10 cellular contexts compared by ENCODE assay signal in genomic region chr6:42448906-42449659, GRCh38. TPM values are rescaled to one million over a fixed set of nuclear protein-coding genes. Genes with fewer than 3 reads are reported as not detected.
DNase-seq lines count a peak whose midpoint lies in the region; ATAC-seq and TF ChIP-seq lines count a peak whose summit lies in the region.
"Had no signal": no experiment of that assay in that cellular context is flagged by ENCODE, and none has a peak within 500 bp of the region (broad histone marks: within the 10 kb centered on the region; RNA-seq: fewer than 3 reads in every experiment).

No MANE protein-coding gene starts in this region.

- H4K20me1 ChIP-seq in OCI-LY3 (ENCODE audit: insufficient read depth, low read length) = 0 out of 2 replicates have a peak, but pooled peaks cover 13% of the 10 kb centered on the region

- no peak for TF ChIP-seq CTCF in GM12865 (IDR thresholded peaks at IDR 0.05; ENCODE audit: insufficient read depth, low read depth, low read length, missing control alignments)
- TF ChIP-seq CTCF in OCI-LY3 (IDR thresholded peaks at IDR 0.05; ENCODE audit: low read depth, low read length) = no peak
- no peak for TF ChIP-seq CTCF in endodermal cell (conservative IDR thresholded peaks at IDR 0.05)
- TF ChIP-seq CTCF in parathyroid adenoma (IDR thresholded peaks at IDR 0.05) = no peak

- in situ Hi-C loops in G401 (cut with HindIII; ENCODE audit: low sequenced_read_pairs) = no loop called here

- H3K9ac ChIP-seq in OCI-LY3 (ENCODE audit: low read length) = no peak overlapping the region
- H3K9ac ChIP-seq in endodermal cell (ENCODE audit: extremely low read depth, low read length, poor library complexity, severe bottlenecking) = no peak overlapping the region
- H3K9ac ChIP-seq in parathyroid adenoma = no peak overlapping the region

- H3K9me3 Mint-ChIP-seq in endodermal cell = no peaks in the 10 kb centered on the region

- intact Hi-C loops in Right ventricle myocardium superior (cut with DNase I) = no loop called here

- H3K4me2 ChIP-seq in OCI-LY3 (ENCODE audit: low read length) (peak overlapping the region; percentile 92), parathyroid adenoma (ENCODE audit: low read length) (no peak overlapping the region)

- H2AFZ ChIP-seq in OCI-LY3 (ENCODE audit: low read depth, low read length) (no peak overlapping the region), parathyroid adenoma (peak overlapping the region; percentile 79)

- H3K4me1 Mint-ChIP-seq in endodermal cell = peaks cover 21% of the 10 kb centered on the region

- H3K4me3 ChIP-seq in GM12865 (ENCODE audit: low read depth, low read length) (peak overlapping the region; percentile 94), OCI-LY3 (ENCODE audit: low read length) (no peak overlapping the region), endodermal cell (ENCODE audit: low read length) (no peak overlapping the region), parathyroid adenoma (ENCODE audit: low read depth, low read length) (no peak overlapping the region)

- H3K36me3 ChIP-seq in OCI-LY3 (replicated peaks; ENCODE audit: low read depth, low read length) (peaks cover 31% of the 10 kb centered on the region), endodermal cell (ENCODE audit: control insufficient read depth, insufficient read depth, low read length) (no peaks in the 10 kb centered on the region), parathyroid adenoma (ENCODE audit: control insufficient read depth, insufficient read depth, low read length) (no peaks in the 10 kb centered on the region)

- H3K4me1 ChIP-seq in OCI-LY3 (ENCODE audit: low read length) = peaks cover 29% of the 10 kb centered on the region
- H3K4me1 ChIP-seq in endodermal cell (ENCODE audit: control insufficient read depth, insufficient read depth, low read length) = peaks cover 7% of the 10 kb centered on the region
- H3K4me1 ChIP-seq in parathyroid adenoma = peaks cover 17% of the 10 kb centered on the region

- ATAC-seq in HG03469 (IDR thresholded peaks at IDR 0.05; ENCODE audit: unreplicated experiment) (no peak), Right ventricle myocardium superior (ENCODE audit: poor library complexity) (no peak)

- no peaks in the 10 kb centered on the region for H3K27me3 ChIP-seq in OCI-LY3 (ENCODE audit: low read depth, low read length)
- H3K27me3 ChIP-seq in endodermal cell (ENCODE audit: control insufficient read depth, insufficient read depth, low read length, poor library complexity, severe bottlenecking) = peaks cover 8% of the 10 kb centered on the region
- H3K27me3 ChIP-seq in parathyroid adenoma (ENCODE audit: control insufficient read depth, insufficient read depth, low read length) = no peaks in the 10 kb centered on the region

- H3K27ac Mint-ChIP-seq in endodermal cell = no peak overlapping the region

- H3K9me3 ChIP-seq in OCI-LY3 (ENCODE audit: insufficient read depth, low read length) (no peaks in the 10 kb centered on the region), endodermal cell (ENCODE audit: control insufficient read depth, low read length) (no peaks in the 10 kb centered on the region), parathyroid adenoma (ENCODE audit: control insufficient read depth, low read length) (no peaks in the 10 kb centered on the region)

- H3K27ac ChIP-seq in OCI-LY3 (ENCODE audit: low read length) (no peak overlapping the region), endodermal cell (ENCODE audit: low read depth, low read length) (no peak overlapping the region), parathyroid adenoma (no peak overlapping the region)

- H3K79me2 ChIP-seq in OCI-LY3 (ENCODE audit: low read length) (peaks cover 76% of the 10 kb centered on the region), parathyroid adenoma (peaks cover 15% of the 10 kb centered on the region)

- H3K4me3 Mint-ChIP-seq in endodermal cell = peak overlapping the region; percentile 87

- peaks cover 14% of the 10 kb centered on the region for H3K27me3 Mint-ChIP-seq in endodermal cell (ENCODE audit: insufficient read depth)

- no peaks in the 10 kb centered on the region for H3K36me3 Mint-ChIP-seq in endodermal cell (ENCODE audit: low read depth)

- DNase-seq in GM12865 (ENCODE audit: low read depth) (no peak), endodermal cell (no peak), NCI-H187 (lab: John Stamatoyannopoulos, UW) (no peak), Right ventricle myocardium superior (no peak), G401 (ENCODE audit: low spot score) (no peak)
- DNase-seq: anterior cingulate cortex, H7 had no signal

- 78 to 80% methylated on average over 3 to 7 of the region's 7 CpGs for WGBS in endodermal cell (ENCODE audit: insufficient coverage in 1 of 2, insufficient read length in 1 of 2), 2 experiments

RNA-seq across cellular contexts. Expression of gene TRERF1, which starts 2.6 kb away (rescaled TPM):
- total RNA-seq in endodermal cell = 1 to 10 TPM; 4.7 to 5.3 TPM
- 9.3 TPM for polyA plus RNA-seq in endodermal cell (2013, experiment 1 of 2)
- 7.7 TPM for polyA plus RNA-seq in endodermal cell (2013, experiment 2 of 2)
- 1.5 TPM for total RNA-seq in Right ventricle myocardium superior
- 3.3 and 3.8 TPM in 2 replicates for total RNA-seq in G401 (2014; rRNA removed; shearing (Covaris generic))
